In the genomic region with DNA sequence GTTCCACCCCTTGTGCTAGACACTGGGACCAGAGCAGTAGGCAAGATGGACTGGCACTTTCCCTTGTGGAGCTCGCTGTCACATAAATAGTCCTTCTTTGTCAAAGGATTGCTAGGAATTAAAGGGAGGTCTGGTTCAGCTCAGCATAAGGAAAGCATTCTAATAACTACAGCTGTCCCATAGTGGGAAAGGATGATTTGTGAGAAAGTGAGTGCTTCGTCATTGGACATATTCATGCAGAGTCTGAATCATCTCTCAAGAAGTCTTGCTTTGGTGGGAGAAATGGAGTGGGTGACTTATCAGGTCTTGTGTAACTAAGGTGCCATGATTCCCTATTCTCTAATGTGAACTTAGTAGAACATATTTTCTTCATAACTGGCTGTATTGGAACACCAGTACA, we compare ENCODE assay signal across 17 cellular contexts. TPM values are rescaled to one million over a fixed set of nuclear protein-coding genes. Genes with fewer than 3 reads are reported as not detected.
DNase-seq lines count a peak whose midpoint lies in the region; ATAC-seq and TF ChIP-seq lines count a peak whose summit lies in the region.
"Had no signal": no experiment of that assay in that cellular context is flagged by ENCODE, and none has a peak within 500 bp of the region (broad histone marks: within the 10 kb centered on the region; RNA-seq: fewer than 3 reads in every experiment).

No MANE protein-coding gene starts in this region.

- 68 to 78% (median 76%) methylated on average over 2 of the region's 2 CpGs for WGBS in adrenal gland, 4 donors

- H3K9me3 ChIP-seq in effector memory CD4-positive, alpha-beta T cell (ENCODE audit: control insufficient read depth, low read length): no peaks in the 10 kb centered on the region
- no peaks in the 10 kb centered on the region for H3K9me3 ChIP-seq in adrenal gland (replicated peaks in 1 of 3)

- H3K27me3 ChIP-seq in effector memory CD4-positive, alpha-beta T cell (replicated peaks; ENCODE audit: control insufficient read depth, insufficient read depth, low read length, poor library complexity, severe bottlenecking): no peaks in the 10 kb centered on the region
- H3K27me3 ChIP-seq in adrenal gland: no peaks in the 10 kb centered on the region

- peak; percentile 59 for ATAC-seq in omental fat pad (ENCODE audit: low FRiP score)
- no peak for ATAC-seq in GM21737 (IDR thresholded peaks at IDR 0.05; ENCODE audit: unreplicated experiment)
- ATAC-seq: Right ventricle myocardium inferior; stimulated activated effector memory CD8-positive, alpha-beta T cell treated with anti-CD3 and anti-CD28 coated beads, Interleukin-12 subunit alpha, Interleukin-12 subunit beta, amount 100 ng/mL, for 72 hours had no signal

- TF ChIP-seq CTCF in omental fat pad (IDR thresholded peaks at IDR 0.05) (no peak), adrenal gland (IDR thresholded peaks at IDR 0.05) (no peak)

- H3K4me3 ChIP-seq in effector memory CD4-positive, alpha-beta T cell (ENCODE audit: insufficient read depth, low read depth, low read length, poor library complexity, severe bottlenecking): no peak overlapping the region
- H3K4me3 ChIP-seq in adrenal gland: no peak overlapping the region
- H3K4me3 ChIP-seq: GM12878, lung had no signal

- H3K27ac ChIP-seq in effector memory CD4-positive, alpha-beta T cell (ENCODE audit: insufficient read depth, low read length, poor library complexity, severe bottlenecking): no peak overlapping the region
- peak overlapping the region in 1 of 5 donors; percentile 20 for H3K27ac ChIP-seq in adrenal gland
- H3K27ac ChIP-seq: KMS-11 had no signal

- H3K4me1 ChIP-seq in effector memory CD4-positive, alpha-beta T cell (ENCODE audit: control insufficient read depth, insufficient read depth, low read length, poor library complexity, severe bottlenecking): no peaks in the 10 kb centered on the region
- H3K4me1 ChIP-seq in adrenal gland (replicated peaks in 1 of 2): no peaks in the 10 kb centered on the region

- H3K36me3 ChIP-seq in effector memory CD4-positive, alpha-beta T cell (ENCODE audit: control insufficient read depth, insufficient read depth, low read length): no peaks in the 10 kb centered on the region
- H3K36me3 ChIP-seq in adrenal gland (replicated peaks in 1 of 2): no peaks in the 10 kb centered on the region

- intact Hi-C loops in adrenal gland (cut with DNase I): no loop called here

- no peak for TF ChIP-seq POLR2A in adrenal gland (IDR thresholded peaks at IDR 0.05)

- DNase-seq in EH (ENCODE audit: low read depth) (peak; percentile 88), NOMO-1 treated with dmso at 0.1 percent for 144 hours (lab: John Stamatoyannopoulos, UW; ENCODE audit: unreplicated experiment) (peak; percentile 65), dedifferentiated amniotic fluid mesenchymal stem cell (ENCODE audit: extremely low spot score) (peak; percentile 30), omental fat pad (ENCODE audit: low spot score) (no peak), adrenal gland (no peak)
- DNase-seq in activated CD8-positive, alpha-beta memory T cell treated with anti-CD3 and anti-CD28 coated beads, Interleukin-2, amount 50 U/mL, for 4 hours: no peak
- DNase-seq in effector memory CD4-positive, alpha-beta T cell: no peak
- DNase-seq: activated B cell treated with CpG ODN at 0.5 μM for 24 hours, Calu3, glutamatergic neuron, occipital lobe had no signal

RNA-seq across cellular contexts. Expression of gene PPARG, which starts 14.7 kb away (rescaled TPM):
- 100 to 1,000 TPM; 199 to 374 (median 218) TPM for total RNA-seq in omental fat pad
- 10 to 100 TPM in 1 of 8 donors, 1 to 10 TPM in 7; 3.1 to 10.6 (median 6.8) TPM for total RNA-seq in adrenal gland
- 10 to 100 TPM in 2 of 3 donors, 1 to 10 TPM in 1; 4.1 to 21.9 (median 17.8) TPM for polyA plus RNA-seq in adrenal gland
- total RNA-seq: activated B cell treated with CpG ODN at 0.5 μM for 24 hours had no signal

Comparison
In these comparisons a context has a peak if more than half of its experiments do, and no peak if none do; other contexts are left out.
1. DNase-seq: peak in EH (single experiment), NOMO-1 treated with dmso at 0.1 percent for 144 hours (single experiment) and dedifferentiated amniotic fluid mesenchymal stem cell (single experiment); none in omental fat pad (single experiment), activated CD8-positive, alpha-beta memory T cell treated with anti-CD3 and anti-CD28 coated beads, Interleukin-2, amount 50 U/mL, for 4 hours (single experiment), effector memory CD4-positive, alpha-beta T cell (0 of 3) and adrenal gland (0 of 7).
2. RNA of gene PPARG, which starts 14.7 kb away (total RNA-seq): 199 to 374 TPM in omental fat pad; 3.1 to 10.6 TPM in adrenal gland; every median in the first group is over 10 times any median in the second.